ENCODE assay signal across 1 cellular context in genomic region chr11:73425118-73425517, GRCh38.
TF ChIP-seq lines count a peak whose summit lies in the region.

No MANE protein-coding gene starts in this region.

TF ChIP-seq in GM23338, 12 proteins besides CTCF, POLR2A, EP300 and RAD21 (continued from another document):
- TF ChIP-seq EZH2phosphoT487 (IDR thresholded peaks at IDR 0.05; ENCODE audit: unreplicated experiment) (no peak), POLR2AphosphoS5 (IDR thresholded peaks at IDR 0.05; ENCODE audit: low read depth) (no peak), ZNF462 (CRISPR knock-in tag; IDR thresholded peaks at IDR 0.05) (no peak), ZNF331 (CRISPR knock-in tag; IDR thresholded peaks at IDR 0.05; ENCODE audit: low read depth) (no peak)
